Comparison of ENCODE assay signal across 25 cellular contexts in the genomic region with DNA sequence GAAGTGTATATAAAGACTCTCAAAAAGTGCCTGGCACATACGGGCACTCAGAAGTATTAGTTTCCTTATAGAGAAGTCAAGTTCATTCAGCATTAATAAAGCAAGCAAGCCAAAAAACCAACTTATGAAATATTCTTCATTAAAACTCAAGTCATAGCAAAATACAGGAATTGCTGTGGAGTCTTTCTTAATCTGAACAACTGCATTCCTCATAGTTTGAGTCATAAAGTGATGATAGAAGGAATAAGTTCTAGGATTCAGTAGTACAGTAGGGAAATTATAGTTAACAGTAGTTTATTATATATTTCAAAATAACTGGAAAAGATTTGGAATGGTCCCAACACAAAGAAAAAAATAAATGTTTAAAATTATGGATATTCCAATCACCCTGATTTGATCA.
"Had no signal": no experiment of that assay in that cellular context is flagged by ENCODE, and none has a peak within 500 bp of the region (broad histone marks: within the 10 kb centered on the region; RNA-seq: fewer than 3 reads in every experiment).

No MANE protein-coding gene starts in this region.

- DNase-seq: dorsolateral prefrontal cortex; effector CD4-positive, alpha-beta T cell; gastrocnemius medialis; head of caudate nucleus; kidney; naive B cell; right lobe of liver; stimulated activated CD4-positive, alpha-beta T cell treated with anti-CD3 and anti-CD28 coated beads, Interleukin-2, amount 100 ng/mL, for 24 hours; stimulated activated CD4-positive, alpha-beta T cell treated with anti-CD3 and anti-CD28 coated beads, Interleukin-4, amount 100 ng/mL, for 24 hours; upper lobe of right lung; uterus had no signal

- H3K27ac Mint-ChIP-seq: memory B cell; mesothelial cell of epicardium; naive B cell; natural killer cell treated with Interleukin-12 subunit alpha and Interleukin-12 subunit beta and Interleukin-15 and Interleukin-18, amount 100 ng/mL, for 72 hours; progenitor cell of endocrine pancreas; stimulated activated effector memory CD8-positive, alpha-beta T cell treated with anti-CD3 and anti-CD28 coated beads, Interleukin-12 subunit alpha, Interleukin-12 subunit beta, amount 100 ng/mL, for 72 hours; stimulated activated naive CD8-positive, alpha-beta T cell treated with anti-CD3 and anti-CD28 coated beads, Interleukin-15, Interleukin-2, amounts not matched to agents 100 ng/mL and 50 ng/mL, for 24 hours had no signal

- H3K4me1 Mint-ChIP-seq: memory B cell; mesothelial cell of epicardium; naive B cell; neural crest cell; stimulated activated effector memory CD8-positive, alpha-beta T cell treated with anti-CD3 and anti-CD28 coated beads, Interleukin-12 subunit alpha, Interleukin-12 subunit beta, amount 100 ng/mL, for 72 hours had no signal

- H3K27ac ChIP-seq: dorsolateral prefrontal cortex, gastrocnemius medialis, neutrophil, right lobe of liver, thoracic aorta, tibial nerve, upper lobe of right lung, uterus had no signal

- H3K36me3 Mint-ChIP-seq: memory B cell; mesothelial cell of epicardium; naive B cell; stimulated activated effector memory CD8-positive, alpha-beta T cell treated with anti-CD3 and anti-CD28 coated beads, Interleukin-12 subunit alpha, Interleukin-12 subunit beta, amount 100 ng/mL, for 72 hours had no signal

- H3K4me3 ChIP-seq: dorsolateral prefrontal cortex, gastrocnemius medialis, lung, mucosa of descending colon, right lobe of liver, smooth muscle cell, thoracic aorta, tibial nerve, upper lobe of right lung, uterus had no signal

- H3K27me3 ChIP-seq: dorsolateral prefrontal cortex, gastrocnemius medialis, right lobe of liver, tibial nerve, upper lobe of right lung, uterus had no signal

- H3K9ac ChIP-seq: parathyroid adenoma had no signal

- H2AFZ ChIP-seq: parathyroid adenoma had no signal

- H3K9me3 Mint-ChIP-seq: natural killer cell treated with Interleukin-12 subunit alpha and Interleukin-12 subunit beta and Interleukin-15 and Interleukin-18, amount 100 ng/mL, for 72 hours; stimulated activated effector memory CD8-positive, alpha-beta T cell treated with anti-CD3 and anti-CD28 coated beads, Interleukin-12 subunit alpha, Interleukin-12 subunit beta, amount 100 ng/mL, for 72 hours had no signal

- H3K4me1 ChIP-seq: gastrocnemius medialis, right lobe of liver, tibial nerve, upper lobe of right lung, uterus had no signal

- H3K9me3 ChIP-seq: gastrocnemius medialis, mucosa of descending colon, neutrophil, right lobe of liver, thoracic aorta, tibial nerve, upper lobe of right lung, uterus had no signal

- H3K4me2 ChIP-seq: smooth muscle cell had no signal

- H3K4me3 Mint-ChIP-seq: memory B cell; mesothelial cell of epicardium; naive B cell; natural killer cell treated with Interleukin-12 subunit alpha and Interleukin-12 subunit beta and Interleukin-15 and Interleukin-18, amount 100 ng/mL, for 72 hours; neural crest cell; stimulated activated effector memory CD8-positive, alpha-beta T cell treated with anti-CD3 and anti-CD28 coated beads, Interleukin-12 subunit alpha, Interleukin-12 subunit beta, amount 100 ng/mL, for 72 hours; stimulated activated naive CD8-positive, alpha-beta T cell treated with anti-CD3 and anti-CD28 coated beads, Interleukin-15, Interleukin-2, amounts not matched to agents 100 ng/mL and 50 ng/mL, for 24 hours had no signal

- H3K36me3 ChIP-seq: gastrocnemius medialis, neutrophil, right lobe of liver, thoracic aorta, tibial nerve, upper lobe of right lung, uterus had no signal
